In genomic region chr2:42360890-42361727, GRCh38 we compare ENCODE assay signal across 8 cellular contexts. TPM values are rescaled to one million over a fixed set of nuclear protein-coding genes. Genes with fewer than 3 reads are reported as not detected.
DNase-seq lines count a peak whose midpoint lies in the region; ATAC-seq and TF ChIP-seq lines count a peak whose summit lies in the region.

COX7A2L (minus strand) TSS chr2:42361217; CDS start chr2:42361161, 56 bp downstream.

- H3K4me3 ChIP-seq in lung, result peak within 1 kb of the TSS; percentile 84

- no peaks in the 10 kb centered on the region for H3K36me3 ChIP-seq in lung (ENCODE audit: control insufficient read depth in 2 of 2, insufficient read depth in 2 of 2, low read length in 2 of 2)

- TF ChIP-seq CTCF in lung (IDR thresholded peaks at IDR 0.05; ENCODE audit: control extremely low read depth, extremely low read depth), result peak; percentile 22

- WGBS in lung, 2 donors, result 0% methylated on average over 61 of the region's 61 CpGs

- H3K4me1 ChIP-seq in lung (ENCODE audit: control insufficient read depth in 2 of 2, insufficient read depth in 2 of 2, low read length in 2 of 2), result peaks cover 2 to 17% of the 10 kb centered on the region in 2 donors

- no peaks in the 10 kb centered on the region for H3K27me3 ChIP-seq in lung (ENCODE audit: control insufficient read depth, insufficient read depth)

- peak within 1 kb of the TSS; percentile 86 to 96 for H3K27ac ChIP-seq in lung (ENCODE audit: low read depth in 1 of 2, low read length in 1 of 2)

- peak; percentile 86 for ATAC-seq in GM19467 (IDR thresholded peaks at IDR 0.05; ENCODE audit: unreplicated experiment)
- ATAC-seq in lung (ENCODE audit: insufficient read depth, low FRiP score), result peak; percentile 99

- peak; percentile 89 for DNase-seq in CMK (ENCODE audit: low read depth)
- peak; percentile 96 for DNase-seq in HS-27A (ENCODE audit: low read depth)
- peak; percentile 72 for DNase-seq in NK-92 (lab: John Stamatoyannopoulos, UW; ENCODE audit: unreplicated experiment)
- DNase-seq in activated CD8-positive, alpha-beta memory T cell treated with anti-CD3 and anti-CD28 coated beads for 1 hour (ENCODE audit: extremely low read depth in 1 of 2, low read depth in 1 of 2), result peak; percentile 87 to 93
- DNase-seq in effector CD4-positive, alpha-beta T cell, result peak; percentile 92
- DNase-seq in lung (ENCODE audit: low spot score), result peak; percentile 97
- DNase-seq in stimulated activated CD4-positive, alpha-beta T cell treated with anti-CD3 and anti-CD28 coated beads, TNF-alpha, amount 100 ng/mL, for 4 hours (ENCODE audit: low read depth in 3 of 3), result peak; percentile 94 to 95 (median 94)

- no peaks in the 10 kb centered on the region for H3K9me3 ChIP-seq in lung (ENCODE audit: control insufficient read depth in 2 of 2, insufficient read depth in 1 of 2, low read length in 1 of 2)

RNA-seq across cellular contexts. Expression of gene COX7A2L, which starts in this region (rescaled TPM):
- 100 to 1,000 TPM in 1 of 2 donors, 10 to 100 TPM in 1; 80.4 to 113 TPM for total RNA-seq in lung
- 100 to 1,000 TPM in 1 of 2 donors, 10 to 100 TPM in 1; 97.6 to 109 TPM for polyA plus RNA-seq in lung

Comparison
In these comparisons a context has a peak if more than half of its experiments do, and no peak if none do; other contexts are left out.
1. Peak in every context shown above with its lines: DNase-seq, ATAC-seq, H3K4me3 ChIP-seq and H3K27ac ChIP-seq.